25 cellular contexts compared by ENCODE assay signal in genomic region chr15:34944946-34945345, GRCh38.
"Had no signal": no experiment of that assay in that cellular context is flagged by ENCODE, and none has a peak within 500 bp of the region (broad histone marks: within the 10 kb centered on the region; RNA-seq: fewer than 3 reads in every experiment).

No MANE protein-coding gene starts in this region.

- H3K4me3 ChIP-seq: sigmoid colon, smooth muscle cell, stomach, suprapubic skin, transverse colon, uterus had no signal

- H3K27ac Mint-ChIP-seq: activated CD4-positive, alpha-beta T cell treated with anti-CD3 and anti-CD28 coated beads, Interleukin-2, amount 10 ng/mL, durations not matched to agents 24 days and 14 days; activated CD8-positive, alpha-beta memory T cell treated with anti-CD3 and anti-CD28 coated beads, Interleukin-2, amount 10 ng/mL, durations not matched to agents 7 days and 5 days; activated CD8-positive, alpha-beta T cell treated with anti-CD3 and anti-CD28 coated beads for 36 hours; activated T-helper 2 cell treated with anti-CD3 and anti-CD28 coated beads, Interferon-gamma antibody, Interleukin-2, Interleukin-4, amounts not matched to agents 10 μg/mL and 5 μg/mL and 100 μg/mL, durations not matched to agents 14 hours and 24 hours and 36 hours; brain; memory B cell; stimulated activated memory B cell treated with anti-CD40 and anti-IgM and Interleukin-4, amounts not matched to agents 10 μg/mL and 1 μg/mL and 100 μg/mL, for 72 hours; T-helper 2 cell treated with Interferon-gamma antibody and Interleukin-4, amounts not matched to agents 5 μg/mL and 100 μg/mL, for 36 hours had no signal

- H3K4me1 ChIP-seq: sigmoid colon, suprapubic skin, transverse colon, uterus had no signal

- H3K9me3 Mint-ChIP-seq: activated CD4-positive, alpha-beta T cell treated with anti-CD3 and anti-CD28 coated beads, Interleukin-2, amount 10 ng/mL, durations not matched to agents 24 days and 14 days; activated CD8-positive, alpha-beta T cell treated with anti-CD3 and anti-CD28 coated beads for 36 hours; activated T-helper 2 cell treated with anti-CD3 and anti-CD28 coated beads, Interferon-gamma antibody, Interleukin-2, Interleukin-4, amounts not matched to agents 10 μg/mL and 5 μg/mL and 100 μg/mL, durations not matched to agents 14 hours and 24 hours and 36 hours; brain; memory B cell; stimulated activated memory B cell treated with anti-CD40 and anti-IgM and Interleukin-4, amounts not matched to agents 10 μg/mL and 1 μg/mL and 100 μg/mL, for 72 hours; T-helper 2 cell treated with Interferon-gamma antibody and Interleukin-4, amounts not matched to agents 5 μg/mL and 100 μg/mL, for 36 hours had no signal

- DNase-seq: activated CD4-positive, alpha-beta T cell treated with anti-CD3 and anti-CD28 coated beads, Interleukin-2, amount 10 ng/mL, durations not matched to agents 24 days and 14 days; activated CD8-positive, alpha-beta memory T cell treated with anti-CD3 and anti-CD28 coated beads, Interleukin-2, amount 10 ng/mL, durations not matched to agents 7 days and 5 days; activated CD8-positive, alpha-beta T cell treated with anti-CD3 and anti-CD28 coated beads for 36 hours; activated naive CD4-positive, alpha-beta T cell; activated T-cell treated with anti-CD3 and anti-CD28 coated beads for 4 hours; aorta; dermis blood vessel endothelial cell; effector CD8-positive, alpha-beta T cell; hippocampal formation; left cardiac atrium; nucleus accumbens; sigmoid colon; stimulated activated CD4-positive, alpha-beta T cell treated with anti-CD3 and anti-CD28 coated beads, Interleukin-15, amount 100 ng/mL, for 24 hours; stomach; transverse colon; uterus had no signal

- H3K4me1 Mint-ChIP-seq: activated CD4-positive, alpha-beta T cell treated with anti-CD3 and anti-CD28 coated beads, Interleukin-2, amount 10 ng/mL, durations not matched to agents 24 days and 14 days; activated CD8-positive, alpha-beta memory T cell treated with anti-CD3 and anti-CD28 coated beads, Interleukin-2, amount 10 ng/mL, durations not matched to agents 7 days and 5 days; brain; memory B cell; stimulated activated memory B cell treated with anti-CD40 and anti-IgM and Interleukin-4, amounts not matched to agents 10 μg/mL and 1 μg/mL and 100 μg/mL, for 72 hours had no signal

- FAIRE-seq: frontal cortex had no signal

- H3K4me3 Mint-ChIP-seq: activated CD4-positive, alpha-beta T cell treated with anti-CD3 and anti-CD28 coated beads, Interleukin-2, amount 10 ng/mL, durations not matched to agents 24 days and 14 days; activated CD8-positive, alpha-beta memory T cell treated with anti-CD3 and anti-CD28 coated beads, Interleukin-2, amount 10 ng/mL, durations not matched to agents 7 days and 5 days; activated CD8-positive, alpha-beta T cell treated with anti-CD3 and anti-CD28 coated beads for 36 hours; brain; memory B cell; stimulated activated memory B cell treated with anti-CD40 and anti-IgM and Interleukin-4, amounts not matched to agents 10 μg/mL and 1 μg/mL and 100 μg/mL, for 72 hours; T-helper 2 cell treated with Interferon-gamma antibody and Interleukin-4, amounts not matched to agents 5 μg/mL and 100 μg/mL, for 36 hours had no signal

- H3K27ac ChIP-seq: sigmoid colon, stomach, suprapubic skin, transverse colon, uterus had no signal

- ATAC-seq: activated CD4-positive, CD25-positive, alpha-beta regulatory T cell treated with anti-CD3 and anti-CD28 coated beads, Interleukin-2, amount 50 U/mL, for 24 hours; activated CD8-positive, alpha-beta memory T cell treated with anti-CD3 and anti-CD28 coated beads, Interleukin-2, amount 10 ng/mL, durations not matched to agents 7 days and 5 days; activated CD8-positive, alpha-beta T cell treated with anti-CD3 and anti-CD28 coated beads for 36 hours; left cardiac atrium; stimulated activated memory B cell treated with anti-CD40 and anti-IgM and Interleukin-4, amounts not matched to agents 10 μg/mL and 1 μg/mL and 100 μg/mL, for 72 hours had no signal

- H3K36me3 ChIP-seq: uterus had no signal

- H3K27me3 Mint-ChIP-seq: activated CD4-positive, alpha-beta T cell treated with anti-CD3 and anti-CD28 coated beads, Interleukin-2, amount 10 ng/mL, durations not matched to agents 24 days and 14 days; activated CD8-positive, alpha-beta memory T cell treated with anti-CD3 and anti-CD28 coated beads, Interleukin-2, amount 10 ng/mL, durations not matched to agents 7 days and 5 days; activated CD8-positive, alpha-beta T cell treated with anti-CD3 and anti-CD28 coated beads for 36 hours; brain; memory B cell; stimulated activated memory B cell treated with anti-CD40 and anti-IgM and Interleukin-4, amounts not matched to agents 10 μg/mL and 1 μg/mL and 100 μg/mL, for 72 hours had no signal

- H3K9me3 ChIP-seq: sigmoid colon, stomach, suprapubic skin, transverse colon, uterus had no signal

- H3K27me3 ChIP-seq: sigmoid colon, stomach, suprapubic skin, transverse colon, uterus had no signal
